ENCODE assay signal across 8 cellular contexts in genomic region chr10:80596391-80597257, GRCh38. TPM values are rescaled to one million over a fixed set of nuclear protein-coding genes. Genes with fewer than 3 reads are reported as not detected.
DNase-seq lines count a peak whose midpoint lies in the region; ATAC-seq and TF ChIP-seq lines count a peak whose summit lies in the region.

No MANE protein-coding gene starts in this region.

- H3K27ac ChIP-seq in PC-9 (no peak overlapping the region), testis (no peak overlapping the region)

- H3K9me2 ChIP-seq in PC-9 (ENCODE audit: insufficient read depth): no peaks in the 10 kb centered on the region

- no peaks in the 10 kb centered on the region for H3K27me3 ChIP-seq in PC-9 (ENCODE audit: insufficient read depth, low read depth)
- H3K27me3 ChIP-seq in adipocyte (replicated peaks; ENCODE audit: control insufficient read depth, insufficient read depth, low read length): peaks cover 8% of the 10 kb centered on the region
- H3K27me3 ChIP-seq in testis: no peaks in the 10 kb centered on the region

- H3F3A ChIP-seq in PC-9 (ENCODE audit: insufficient read depth, low read depth): no peaks in the 10 kb centered on the region

- CTCF ChIA-PET in PC-9 (lab: Charles Lee): interaction anchor here (0.6 to 1.2 kb wide), 2 partner anchors 29 to 166 kb away, joined by 3 read pairs; no protein-coding TSS in a partner anchor

- H4K20me1 ChIP-seq in PC-9 (ENCODE audit: insufficient read depth): no peaks in the 10 kb centered on the region

- H3K4me1 ChIP-seq in PC-9 (replicated peaks; ENCODE audit: insufficient read depth) (no peaks in the 10 kb centered on the region), adipocyte (ENCODE audit: control insufficient read depth, insufficient read depth, low read length) (no peaks in the 10 kb centered on the region), testis (peaks cover 10% of the 10 kb centered on the region)

- no peaks in the 10 kb centered on the region for H3K79me2 ChIP-seq in PC-9 (ENCODE audit: low read depth)

- H2AFZ ChIP-seq in PC-9: no peak overlapping the region

- H3K9me3 ChIP-seq in PC-9 (ENCODE audit: insufficient read depth, low read depth): no peaks in the 10 kb centered on the region
- peaks cover 4% of the 10 kb centered on the region for H3K9me3 ChIP-seq in adipocyte (ENCODE audit: control insufficient read depth, low read length)
- no peaks in the 10 kb centered on the region for H3K9me3 ChIP-seq in testis

- BruUV-seq in PC-9 (replicated peaks; lab: Mats Ljungman, UMichigan): no TSS peak

- H3K9ac ChIP-seq in adipocyte (ENCODE audit: low read length): no peak overlapping the region

- intact Hi-C loops in PC-9 (cut with micrococcal nuclease; ENCODE audit: unreplicated experiment): loop anchor here (5.0 kb wide), 2 partner anchors 154 to 214 kb away; no protein-coding TSS in a partner anchor
- intact Hi-C loops in testis (cut with DNase I; ENCODE audit: low total_unique reads): no loop called here

- DNase-seq in NCI-H1694 treated with DMSO at 0.1 percent for 48 hours (lab: John Stamatoyannopoulos, UW): peak; percentile 28
- DNase-seq in NCI-H1694 (lab: John Stamatoyannopoulos, UW): no peak
- DNase-seq in PC-9: peak in 1 of 2 experiments; percentile 10
- peak; percentile 36 for DNase-seq in adipocyte (ENCODE audit: low read depth)
- DNase-seq in kidney glomerular epithelial cell (lab: John Stamatoyannopoulos, UW): peak; percentile 49
- DNase-seq in testis: peak; percentile 66

- POLR2A ChIA-PET in PC-9 (lab: Charles Lee; ENCODE audit: unreplicated experiment): no interaction called here

- 51 to 67% methylated on average over 15 of the region's 15 CpGs for WGBS in testis, 2 donors

- H3K4me3 ChIP-seq in PC-9 (no peak overlapping the region), adipocyte (ENCODE audit: low read length) (no peak overlapping the region), testis (no peak overlapping the region)

- ATAC-seq in HG02970 (IDR thresholded peaks at IDR 0.05; ENCODE audit: low FRiP score, unreplicated experiment) (peak; percentile 40), HG02840 (IDR thresholded peaks at IDR 0.05; ENCODE audit: low FRiP score, unreplicated experiment) (no peak)

- TF ChIP-seq CTCF in PC-9 (conservative IDR thresholded peaks at IDR 0.05): peak; percentile 80
- TF ChIP-seq CTCF in testis (IDR thresholded peaks at IDR 0.05): peak; percentile 21 to 65 (median 64)

- H3K36me3 ChIP-seq in PC-9 (ENCODE audit: low read depth) (no peaks in the 10 kb centered on the region), adipocyte (ENCODE audit: control insufficient read depth, insufficient read depth, low read length, severe bottlenecking) (no peaks in the 10 kb centered on the region), testis (ENCODE audit: low read depth, missing control alignments) (no peaks in the 10 kb centered on the region)

- no peak overlapping the region for H3K4me2 ChIP-seq in PC-9

- TF ChIP-seq POLR2A in testis (IDR thresholded peaks at IDR 0.05): no peak

RNA-seq across cellular contexts. Expression of gene SH2D4B, which starts 58.9 kb away (rescaled TPM):
- total RNA-seq in PC-9 (2021) (0.24 TPM in 1 of 2 replicates, not detected in the other), testis (1 to 10 TPM in 1 of 2 donors, under 1 TPM in 1; 0.55 to 1.1 TPM)
- polyA plus RNA-seq in testis (ENCODE audit: insufficient read depth, low read depth, low replicate concordance): 0.22 TPM
